16 cellular contexts compared by ENCODE assay signal in the genomic region with DNA sequence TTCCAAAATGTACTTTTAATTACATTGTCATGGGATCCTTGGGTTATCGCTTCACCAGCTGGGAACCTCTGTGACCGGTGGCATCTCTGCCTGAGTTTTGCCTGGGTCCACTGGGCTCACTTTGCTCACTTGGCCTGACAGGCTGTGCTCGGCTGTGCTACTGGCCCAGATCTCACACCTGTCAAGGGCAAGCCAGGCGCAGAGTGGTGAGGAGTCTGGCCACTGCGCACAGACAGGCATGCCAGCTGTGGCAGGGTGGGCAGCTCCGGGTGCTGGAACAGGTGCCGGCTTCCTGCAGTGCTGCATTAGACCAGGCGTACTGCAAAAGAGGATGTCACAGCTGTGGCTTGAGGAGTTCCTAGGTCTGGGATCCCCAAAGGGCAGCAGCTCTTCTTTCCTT.
"Had no signal": no experiment of that assay in that cellular context is flagged by ENCODE, and none has a peak within 500 bp of the region (broad histone marks: within the 10 kb centered on the region; RNA-seq: fewer than 3 reads in every experiment).

No MANE protein-coding gene starts in this region.

- H3K4me2 ChIP-seq: smooth muscle cell had no signal

- H3K36me3 ChIP-seq: colonic mucosa, esophagus squamous epithelium, gastroesophageal sphincter, left ventricle myocardium inferior, right atrium auricular region, tibial nerve had no signal

- ATAC-seq: naive thymus-derived CD4-positive, alpha-beta T cell had no signal

- DNase-seq: cerebellar nuclear complex; colonic mucosa; dermis blood vessel endothelial cell; esophagus squamous epithelium; foreskin fibroblast; glutamatergic neuron; islet precursor cell; left ventricle myocardium inferior; mesendoderm; naive thymus-derived CD4-positive, alpha-beta T cell; stimulated activated CD4-positive, alpha-beta T cell treated with anti-CD3 and anti-CD28 coated beads, Interleukin-2, amount 100 ng/mL, for 48 hours; testis had no signal

- H3K9me3 ChIP-seq: colonic mucosa, esophagus squamous epithelium, gastroesophageal sphincter, right atrium auricular region, testis had no signal

- H3K4me3 ChIP-seq: colonic mucosa, esophagus squamous epithelium, gastroesophageal sphincter, left ventricle myocardium inferior, right atrium auricular region, smooth muscle cell, testis, tibial nerve had no signal

- H3K27ac ChIP-seq: colonic mucosa, esophagus squamous epithelium, gastroesophageal sphincter, left ventricle myocardium inferior, right atrium auricular region, testis, tibial nerve had no signal

- H3K4me1 ChIP-seq: colonic mucosa, esophagus squamous epithelium, gastroesophageal sphincter, left ventricle myocardium inferior, right atrium auricular region, testis had no signal

- H3K27me3 ChIP-seq: colonic mucosa, esophagus squamous epithelium, gastroesophageal sphincter, right atrium auricular region, testis, tibial nerve had no signal
